ENCODE assay signal across 1 cellular context in genomic region chr17:75316253-75316652, GRCh38.
TF ChIP-seq lines count a peak whose summit lies in the region.

No MANE protein-coding gene starts in this region.

TF ChIP-seq in HCT116, 20 proteins besides CTCF, POLR2A, EP300 and RAD21:
- TF ChIP-seq ATF3 (IDR thresholded peaks at IDR 0.05) (no peak), JUND (IDR thresholded peaks at IDR 0.05) (no peak), TCF7L2 (IDR thresholded peaks at IDR 0.05; ENCODE audit: borderline replicate concordance, extremely low read depth, insufficient read depth, insufficient read length) (no peak), ZNF274 (IDR thresholded peaks at IDR 0.05; ENCODE audit: low read depth, low read length) (no peak), YY1 (IDR thresholded peaks at IDR 0.05; ENCODE audit: extremely low read depth, insufficient replicate concordance, low read depth, low read length) (no peak), EGR1 (IDR thresholded peaks at IDR 0.05; ENCODE audit: low read depth) (no peak), FOSL1 (IDR thresholded peaks at IDR 0.05; ENCODE audit: low read depth) (no peak), ELF1 (IDR thresholded peaks at IDR 0.05; ENCODE audit: borderline replicate concordance, low read depth) (no peak), SRF (IDR thresholded peaks at IDR 0.05; ENCODE audit: low read depth) (no peak), EZH2phosphoT487 (IDR thresholded peaks at IDR 0.05; ENCODE audit: borderline replicate concordance) (no peak), POLR2AphosphoS5 (IDR thresholded peaks at IDR 0.05; ENCODE audit: low read depth, low read length) (no peak), SIN3A (IDR thresholded peaks at IDR 0.05; ENCODE audit: low read depth) (no peak), ZFX (IDR thresholded peaks at IDR 0.05) (no peak), SP1 (IDR thresholded peaks at IDR 0.05; ENCODE audit: low read depth) (no peak), CEBPB (IDR thresholded peaks at IDR 0.05; ENCODE audit: low read depth) (no peak), CBX3 (IDR thresholded peaks at IDR 0.05; ENCODE audit: low read depth) (no peak)
- TF ChIP-seq, protein P1, sequence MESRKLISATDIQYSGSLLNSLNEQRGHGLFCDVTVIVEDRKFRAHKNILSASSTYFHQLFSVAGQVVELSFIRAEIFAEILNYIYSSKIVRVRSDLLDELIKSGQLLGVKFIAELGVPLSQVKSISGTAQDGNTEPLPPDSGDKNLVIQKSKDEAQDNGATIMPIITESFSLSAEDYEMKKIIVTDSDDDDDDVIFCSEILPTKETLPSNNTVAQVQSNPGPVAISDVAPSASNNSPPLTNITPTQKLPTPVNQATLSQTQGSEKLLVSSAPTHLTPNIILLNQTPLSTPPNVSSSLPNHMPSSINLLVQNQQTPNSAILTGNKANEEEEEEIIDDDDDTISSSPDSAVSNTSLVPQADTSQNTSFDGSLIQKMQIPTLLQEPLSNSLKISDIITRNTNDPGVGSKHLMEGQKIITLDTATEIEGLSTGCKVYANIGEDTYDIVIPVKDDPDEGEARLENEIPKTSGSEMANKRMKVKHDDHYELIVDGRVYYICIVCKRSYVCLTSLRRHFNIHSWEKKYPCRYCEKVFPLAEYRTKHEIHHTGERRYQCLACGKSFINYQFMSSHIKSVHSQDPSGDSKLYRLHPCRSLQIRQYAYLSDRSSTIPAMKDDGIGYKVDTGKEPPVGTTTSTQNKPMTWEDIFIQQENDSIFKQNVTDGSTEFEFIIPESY (IDR thresholded peaks at IDR 0.05; ENCODE audit: extremely low read depth, insufficient replicate concordance, low read length) = no peak
TF ChIP-seq in HCT116: peak in this region for 0.
